Comparison of ENCODE assay signal across 1 cellular context in the genomic region with DNA sequence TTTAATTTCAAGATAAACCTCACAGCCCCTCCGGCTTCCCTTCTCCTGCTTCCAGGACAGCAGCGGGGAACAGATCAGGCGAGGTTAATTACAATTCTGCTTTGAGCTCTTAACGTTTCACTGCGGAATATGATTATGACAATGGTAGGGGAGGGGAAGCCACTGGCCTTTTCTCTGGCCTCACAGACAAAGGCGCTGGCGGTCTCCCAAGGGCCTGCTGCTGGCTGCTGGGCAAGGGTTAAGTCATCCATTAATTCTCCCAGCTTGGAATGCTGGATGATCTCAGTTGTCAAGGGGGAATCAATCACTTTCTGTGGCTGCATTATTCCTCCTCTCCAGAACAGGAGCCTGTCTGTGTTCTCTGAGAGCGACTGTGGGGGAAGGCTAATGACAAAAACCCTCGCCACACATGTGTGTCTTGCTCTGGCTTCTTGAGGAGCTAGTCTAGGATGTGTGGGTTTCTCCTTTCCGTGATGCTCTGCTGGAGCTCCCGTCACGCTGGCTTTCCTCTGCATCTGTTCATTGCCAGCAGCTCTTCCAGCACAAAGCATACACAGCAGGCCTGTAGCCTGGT.
TF ChIP-seq lines count a peak whose summit lies in the region.

No MANE protein-coding gene starts in this region.

TF ChIP-seq in GM23338, 12 proteins besides CTCF, POLR2A, EP300 and RAD21 (continued from another document):
- TF ChIP-seq, protein P1, sequence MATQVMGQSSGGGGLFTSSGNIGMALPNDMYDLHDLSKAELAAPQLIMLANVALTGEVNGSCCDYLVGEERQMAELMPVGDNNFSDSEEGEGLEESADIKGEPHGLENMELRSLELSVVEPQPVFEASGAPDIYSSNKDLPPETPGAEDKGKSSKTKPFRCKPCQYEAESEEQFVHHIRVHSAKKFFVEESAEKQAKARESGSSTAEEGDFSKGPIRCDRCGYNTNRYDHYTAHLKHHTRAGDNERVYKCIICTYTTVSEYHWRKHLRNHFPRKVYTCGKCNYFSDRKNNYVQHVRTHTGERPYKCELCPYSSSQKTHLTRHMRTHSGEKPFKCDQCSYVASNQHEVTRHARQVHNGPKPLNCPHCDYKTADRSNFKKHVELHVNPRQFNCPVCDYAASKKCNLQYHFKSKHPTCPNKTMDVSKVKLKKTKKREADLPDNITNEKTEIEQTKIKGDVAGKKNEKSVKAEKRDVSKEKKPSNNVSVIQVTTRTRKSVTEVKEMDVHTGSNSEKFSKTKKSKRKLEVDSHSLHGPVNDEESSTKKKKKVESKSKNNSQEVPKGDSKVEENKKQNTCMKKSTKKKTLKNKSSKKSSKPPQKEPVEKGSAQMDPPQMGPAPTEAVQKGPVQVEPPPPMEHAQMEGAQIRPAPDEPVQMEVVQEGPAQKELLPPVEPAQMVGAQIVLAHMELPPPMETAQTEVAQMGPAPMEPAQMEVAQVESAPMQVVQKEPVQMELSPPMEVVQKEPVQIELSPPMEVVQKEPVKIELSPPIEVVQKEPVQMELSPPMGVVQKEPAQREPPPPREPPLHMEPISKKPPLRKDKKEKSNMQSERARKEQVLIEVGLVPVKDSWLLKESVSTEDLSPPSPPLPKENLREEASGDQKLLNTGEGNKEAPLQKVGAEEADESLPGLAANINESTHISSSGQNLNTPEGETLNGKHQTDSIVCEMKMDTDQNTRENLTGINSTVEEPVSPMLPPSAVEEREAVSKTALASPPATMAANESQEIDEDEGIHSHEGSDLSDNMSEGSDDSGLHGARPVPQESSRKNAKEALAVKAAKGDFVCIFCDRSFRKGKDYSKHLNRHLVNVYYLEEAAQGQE (IDR thresholded peaks at IDR 0.05; ENCODE audit: unreplicated experiment) = no peak
- no peak for TF ChIP-seq EZH2phosphoT487 (IDR thresholded peaks at IDR 0.05; ENCODE audit: unreplicated experiment)
- TF ChIP-seq EZH2 (IDR thresholded peaks at IDR 0.05; ENCODE audit: low read depth, unreplicated experiment) = no peak
- no peak for TF ChIP-seq JUNB (IDR thresholded peaks at IDR 0.05; ENCODE audit: unreplicated experiment)
- TF ChIP-seq, protein P2, sequence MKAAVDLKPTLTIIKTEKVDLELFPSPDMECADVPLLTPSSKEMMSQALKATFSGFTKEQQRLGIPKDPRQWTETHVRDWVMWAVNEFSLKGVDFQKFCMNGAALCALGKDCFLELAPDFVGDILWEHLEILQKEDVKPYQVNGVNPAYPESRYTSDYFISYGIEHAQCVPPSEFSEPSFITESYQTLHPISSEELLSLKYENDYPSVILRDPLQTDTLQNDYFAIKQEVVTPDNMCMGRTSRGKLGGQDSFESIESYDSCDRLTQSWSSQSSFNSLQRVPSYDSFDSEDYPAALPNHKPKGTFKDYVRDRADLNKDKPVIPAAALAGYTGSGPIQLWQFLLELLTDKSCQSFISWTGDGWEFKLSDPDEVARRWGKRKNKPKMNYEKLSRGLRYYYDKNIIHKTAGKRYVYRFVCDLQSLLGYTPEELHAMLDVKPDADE (IDR thresholded peaks at IDR 0.05) = no peak
- TF ChIP-seq POLR2AphosphoS5 (IDR thresholded peaks at IDR 0.05; ENCODE audit: low read depth) = no peak
- no peak for TF ChIP-seq ZNF114 (CRISPR knock-in tag; IDR thresholded peaks at IDR 0.05)
TF ChIP-seq in GM23338: peak in this region for 0.
